10 cellular contexts compared by ENCODE assay signal in genomic region chr11:65470433-65470832, GRCh38. TPM values are rescaled to one million over a fixed set of nuclear protein-coding genes. Genes with fewer than 3 reads are reported as not detected.
DNase-seq lines count a peak whose midpoint lies in the region; ATAC-seq, FAIRE-seq and TF ChIP-seq lines count a peak whose summit lies in the region.
"Had no signal": no experiment of that assay in that cellular context is flagged by ENCODE, and none has a peak within 500 bp of the region (broad histone marks: within the 10 kb centered on the region; RNA-seq: fewer than 3 reads in every experiment).

No MANE protein-coding gene starts in this region.

- H3K27ac ChIP-seq in kidney (ENCODE audit: low read depth in 2 of 2, low read length in 2 of 2), result peak overlapping the region; percentile 92 to 97

- no peak for ATAC-seq in activated T-helper 17 cell treated with anti-CD3 and anti-CD28 coated beads, Interleukin-2, amount 50 U/mL, for 72 hours (replicated peaks)
- no peak for ATAC-seq in stimulated activated naive CD8-positive, alpha-beta T cell treated with anti-CD3 and anti-CD28 coated beads, Interleukin-15, amount 100 ng/mL, for 72 hours
- ATAC-seq in HG02610 (IDR thresholded peaks at IDR 0.05; ENCODE audit: unreplicated experiment) (no peak), GM21515 (IDR thresholded peaks at IDR 0.05; ENCODE audit: unreplicated experiment) (no peak), left lobe of liver (no peak)

- TF ChIP-seq CTCF in HFFc6 (IDR thresholded peaks at IDR 0.05) (no peak), kidney (IDR thresholded peaks at IDR 0.05; ENCODE audit: borderline replicate concordance, extremely low read depth, insufficient read depth) (no peak)

- DNase-seq in HFFc6 (no peak), kidney (peak; percentile 36), amniotic stem cell (lab: John Stamatoyannopoulos, UW) (no peak), left lobe of liver (ENCODE audit: low spot score) (no peak)
- no peak for DNase-seq in stimulated activated naive CD8-positive, alpha-beta T cell treated with anti-CD3 and anti-CD28 coated beads, Interleukin-15, amount 100 ng/mL, for 72 hours
- DNase-seq: activated T-cell treated with anti-CD3 and anti-CD28 coated beads, Interleukin-2, amount 50 U/mL, for 48 hours; MV-4-11 had no signal

- no peaks in the 10 kb centered on the region for H3K36me3 ChIP-seq in kidney (ENCODE audit: control insufficient read depth in 1 of 2, insufficient read depth in 2 of 2, low read length in 2 of 2)

- H3K9me3 Mint-ChIP-seq in HFFc6, result no peaks in the 10 kb centered on the region
- no peaks in the 10 kb centered on the region for H3K9me3 Mint-ChIP-seq in activated T-helper 17 cell treated with anti-CD3 and anti-CD28 coated beads, Interleukin-2, amount 50 U/mL, for 72 hours
- no peaks in the 10 kb centered on the region for H3K9me3 Mint-ChIP-seq in stimulated activated naive CD8-positive, alpha-beta T cell treated with anti-CD3 and anti-CD28 coated beads, Interleukin-15, amount 100 ng/mL, for 72 hours

- H3K9me3 ChIP-seq in kidney (ENCODE audit: control insufficient read depth in 1 of 2, low read length in 2 of 2), result no peaks in the 10 kb centered on the region

- H3K4me3 ChIP-seq in kidney (ENCODE audit: low read length in 2 of 2), result no peak overlapping the region

- intact Hi-C loops in kidney (cut with DNase I), result no loop called here

- peaks cover 12 to 14% of the 10 kb centered on the region in 2 donors for H3K4me1 ChIP-seq in kidney (ENCODE audit: control insufficient read depth in 1 of 2, insufficient read depth in 1 of 2, low read depth in 1 of 2, low read length in 2 of 2)

- peak overlapping the region; percentile 34 to 60 for H3K9ac ChIP-seq in kidney (ENCODE audit: low read length in 2 of 2)

- H3K4me1 Mint-ChIP-seq in HFFc6 (ENCODE audit: low read depth), result peaks cover 49% of the 10 kb centered on the region
- peaks cover 13% of the 10 kb centered on the region for H3K4me1 Mint-ChIP-seq in activated T-helper 17 cell treated with anti-CD3 and anti-CD28 coated beads, Interleukin-2, amount 50 U/mL, for 72 hours
- peaks cover 30% of the 10 kb centered on the region for H3K4me1 Mint-ChIP-seq in stimulated activated naive CD8-positive, alpha-beta T cell treated with anti-CD3 and anti-CD28 coated beads, Interleukin-15, amount 100 ng/mL, for 72 hours

- H3K27ac Mint-ChIP-seq in HFFc6, result peak overlapping the region; percentile 97
- peak overlapping the region; percentile 99 for H3K27ac Mint-ChIP-seq in activated T-helper 17 cell treated with anti-CD3 and anti-CD28 coated beads, Interleukin-2, amount 50 U/mL, for 72 hours
- peak overlapping the region; percentile 54 to 71 for H3K27ac Mint-ChIP-seq in stimulated activated naive CD8-positive, alpha-beta T cell treated with anti-CD3 and anti-CD28 coated beads, Interleukin-15, amount 100 ng/mL, for 72 hours

- H3K36me3 Mint-ChIP-seq in HFFc6 (ENCODE audit: low read depth), result no peaks in the 10 kb centered on the region
- H3K36me3 Mint-ChIP-seq in activated T-helper 17 cell treated with anti-CD3 and anti-CD28 coated beads, Interleukin-2, amount 50 U/mL, for 72 hours (ENCODE audit: low read depth), result no peaks in the 10 kb centered on the region

- no peaks in the 10 kb centered on the region; the same call in none of the 2 replicates for H3K27me3 Mint-ChIP-seq in HFFc6 (ENCODE audit: insufficient read depth)
- H3K27me3 Mint-ChIP-seq in activated T-helper 17 cell treated with anti-CD3 and anti-CD28 coated beads, Interleukin-2, amount 50 U/mL, for 72 hours, result no peaks in the 10 kb centered on the region
- H3K27me3 Mint-ChIP-seq in stimulated activated naive CD8-positive, alpha-beta T cell treated with anti-CD3 and anti-CD28 coated beads, Interleukin-15, amount 100 ng/mL, for 72 hours, result no peaks in the 10 kb centered on the region

- no peak for FAIRE-seq in kidney (lab: Jason Lieb, UNC)

- no peak overlapping the region for H3K4me3 Mint-ChIP-seq in HFFc6
- H3K4me3 Mint-ChIP-seq in activated T-helper 17 cell treated with anti-CD3 and anti-CD28 coated beads, Interleukin-2, amount 50 U/mL, for 72 hours, result peak overlapping the region; percentile 82
- H3K4me3 Mint-ChIP-seq in stimulated activated naive CD8-positive, alpha-beta T cell treated with anti-CD3 and anti-CD28 coated beads, Interleukin-15, amount 100 ng/mL, for 72 hours, result no peak overlapping the region

RNA-seq across cellular contexts. Expression of gene MALAT1, which starts 28.4 kb away (rescaled TPM):
- total RNA-seq in HFFc6 (2021; fragmentation: NEBNext Ultra II Directional; extraction: Animal tissue kit (Norgen Biotek cat#: 25700)), result 1,000 to 10,000 TPM; 3,136 to 4,087 (median 3,570) TPM
- over 10,000 TPM in 1 of 2 donors, 1,000 to 10,000 TPM in 1; 5,547 to 22,796 TPM for total RNA-seq in activated T-helper 17 cell treated with anti-CD3 and anti-CD28 coated beads, Interleukin-2, amount 50 U/mL, for 72 hours
- 15,262 TPM for total RNA-seq in kidney
- polyA plus RNA-seq in kidney (ENCODE audit: insufficient read depth, low read depth, low replicate concordance), result 219 TPM
- total RNA-seq in left lobe of liver, result 2,761 TPM

RNA-seq across cellular contexts. Expression of gene NEAT1, which starts 47.8 kb away (rescaled TPM):
- 100 to 1,000 TPM; 185 to 250 (median 213) TPM for total RNA-seq in HFFc6 (2021; fragmentation: NEBNext Ultra II Directional; extraction: Animal tissue kit (Norgen Biotek cat#: 25700))
- 1,000 to 10,000 TPM in 1 of 2 donors, 100 to 1,000 TPM in 1; 823 to 2,912 TPM for total RNA-seq in activated T-helper 17 cell treated with anti-CD3 and anti-CD28 coated beads, Interleukin-2, amount 50 U/mL, for 72 hours
- total RNA-seq in kidney, result 1,006 TPM
- polyA plus RNA-seq in kidney (ENCODE audit: insufficient read depth, low read depth, low replicate concordance), result 595 TPM
- 766 TPM for total RNA-seq in left lobe of liver

RNA-seq across cellular contexts. Expression of gene SCYL1, which starts 54.5 kb away (rescaled TPM):
- total RNA-seq in HFFc6 (2021; fragmentation: NEBNext Ultra II Directional; extraction: Animal tissue kit (Norgen Biotek cat#: 25700)), result 100 to 1,000 TPM; 120 to 137 (median 126) TPM
- 10 to 100 TPM; 80.4 to 86.8 TPM for total RNA-seq in activated T-helper 17 cell treated with anti-CD3 and anti-CD28 coated beads, Interleukin-2, amount 50 U/mL, for 72 hours
- total RNA-seq in kidney (72.2 TPM), left lobe of liver (67.6 TPM)
- 78.9 TPM for polyA plus RNA-seq in kidney (ENCODE audit: insufficient read depth, low read depth, low replicate concordance)
